In genomic region chr11:134223066-134223465, GRCh38 we compare ENCODE assay signal across 8 cellular contexts. TPM values are rescaled to one million over a fixed set of nuclear protein-coding genes. Genes with fewer than 3 reads are reported as not detected.
DNase-seq lines count a peak whose midpoint lies in the region; TF ChIP-seq lines count a peak whose summit lies in the region.

No MANE protein-coding gene starts in this region.

- H3K27me3 ChIP-seq in DOHH2 (ENCODE audit: control insufficient read depth, low read length), result peaks cover 32% of the 10 kb centered on the region
- H3K27me3 ChIP-seq in dorsolateral prefrontal cortex, result no peaks in the 10 kb centered on the region
- H3K27me3 ChIP-seq in osteoblast (ENCODE audit: insufficient read depth, low read length), result no peaks in the 10 kb centered on the region

- peak overlapping the region; percentile 89 for H3K4me2 ChIP-seq in DOHH2 (ENCODE audit: low read length)
- peak overlapping the region; percentile 99 for H3K4me2 ChIP-seq in osteoblast (ENCODE audit: insufficient read depth, low read length)

- TF ChIP-seq CTCF in DOHH2 (IDR thresholded peaks at IDR 0.05; ENCODE audit: low read depth, low read length, poor library complexity, severe bottlenecking) (no peak), dorsolateral prefrontal cortex (IDR thresholded peaks at IDR 0.05 in 54 of 56, conservative IDR thresholded peaks at IDR 0.05 in 2 of 56; ENCODE audit: low read depth in 1 of 56, partially characterized antibody in 56 of 56) (no peak), osteoblast (IDR thresholded peaks at IDR 0.05; ENCODE audit: extremely low read depth, low read depth, low read length) (no peak)

- H4K20me1 ChIP-seq in DOHH2 (ENCODE audit: control insufficient read depth, insufficient read depth, low read depth, low read length), result peaks cover 57% of the 10 kb centered on the region
- H4K20me1 ChIP-seq in osteoblast (ENCODE audit: insufficient read depth, low read length), result peaks cover 27% of the 10 kb centered on the region

- H2AFZ ChIP-seq in osteoblast (ENCODE audit: low read length), result peak overlapping the region; percentile 63

- no peaks in the 10 kb centered on the region for H3K9me2 ChIP-seq in DOHH2 (replicated peaks; ENCODE audit: control insufficient read depth, low read length)

- H3K4me1 ChIP-seq in DOHH2 (ENCODE audit: control insufficient read depth, low read length) (peaks cover 37% of the 10 kb centered on the region), osteoblast (ENCODE audit: insufficient read depth, low read length) (peaks cover 20% of the 10 kb centered on the region)

- H3K27ac ChIP-seq in DOHH2 (ENCODE audit: low read depth, low read length) (peak overlapping the region; percentile 78; the same call in 1 of the 2 replicates), dorsolateral prefrontal cortex (peak overlapping the region in 3 of 59 donors; percentile 92 to 98 (median 95)), osteoblast (ENCODE audit: low read depth, low read length) (peak overlapping the region; percentile 94)

- H3F3A ChIP-seq in DOHH2 (ENCODE audit: control insufficient read depth, insufficient read depth), result peaks cover 3% of the 10 kb centered on the region; the same call in 1 of the 2 replicates

- H3K36me3 ChIP-seq in DOHH2 (ENCODE audit: control insufficient read depth, low read length) (peaks cover 51% of the 10 kb centered on the region), osteoblast (ENCODE audit: insufficient read depth, low read length) (peaks cover 10% of the 10 kb centered on the region)

- peak overlapping the region; percentile 90 for H3K4me3 ChIP-seq in DOHH2 (ENCODE audit: low read length)
- H3K4me3 ChIP-seq in dorsolateral prefrontal cortex, result peak overlapping the region; percentile 61 to 98 (median 88)
- peak overlapping the region; percentile 97 for H3K4me3 ChIP-seq in osteoblast (ENCODE audit: insufficient read depth, low read length)

- no peaks in the 10 kb centered on the region for H3K9me3 ChIP-seq in DOHH2 (ENCODE audit: control insufficient read depth, insufficient read depth, low read length)
- H3K9me3 ChIP-seq in osteoblast (ENCODE audit: low read depth, low read length), result no peaks in the 10 kb centered on the region

- H3K79me2 ChIP-seq in DOHH2 (ENCODE audit: control insufficient read depth, low read length) (peaks cover 52% of the 10 kb centered on the region), osteoblast (ENCODE audit: insufficient read depth, low read length) (peaks cover 74% of the 10 kb centered on the region)

- DNase-seq in NCI-H1105 treated with DMSO at 0.1 percent for 48 hours (lab: John Stamatoyannopoulos, UW) (peak; percentile 26), dorsolateral prefrontal cortex (no peak), osteoblast (ENCODE audit: insufficient read length, low spot score, missing footprints) (no peak), AG08396 (ENCODE audit: low spot score) (no peak), HCEC 1CT (no peak), NCI-H1048 (lab: John Stamatoyannopoulos, UW) (no peak), T-helper 9 cell (no peak)

- intact Hi-C loops in dorsolateral prefrontal cortex (cut with DNase I), result loop anchor here (10.0 kb wide), 2 partner anchors 178 to 288 kb away; no protein-coding TSS in a partner anchor

RNA-seq across cellular contexts. Expression of gene NCAPD3, which starts 0.7 kb away (rescaled TPM):
- total RNA-seq in dorsolateral prefrontal cortex (10 to 100 TPM; 13.4 to 32.0 (median 21.2) TPM), osteoblast (9.4 and 12.7 TPM in 2 replicates)

RNA-seq across cellular contexts. Expression of gene VPS26B, which starts 1.4 kb away (rescaled TPM):
- total RNA-seq in dorsolateral prefrontal cortex (100 to 1,000 TPM in 20 of 120 experiments, 10 to 100 TPM in 100; 65.2 to 113 (median 90.6) TPM), osteoblast (51.3 and 54.3 TPM in 2 replicates)

RNA-seq across cellular contexts. Expression of gene THYN1, which starts 30.1 kb away (rescaled TPM):
- total RNA-seq in dorsolateral prefrontal cortex, result 100 to 1,000 TPM in 3 of 120 experiments, 10 to 100 TPM in 117; 37.8 to 102 (median 75.3) TPM
- total RNA-seq in osteoblast, result 36.2 and 42.0 TPM in 2 replicates

RNA-seq across cellular contexts. Expression of gene ACAD8, which starts 30.3 kb away (rescaled TPM):
- total RNA-seq in dorsolateral prefrontal cortex, result 10 to 100 TPM; 30.4 to 56.7 (median 43.4) TPM
- total RNA-seq in osteoblast, result 17.7 and 21.5 TPM in 2 replicates

RNA-seq across cellular contexts. Expression of gene GLB1L3, which starts 53.1 kb away (rescaled TPM):
- total RNA-seq in dorsolateral prefrontal cortex (10 to 100 TPM in 99 of 120 experiments, 1 to 10 TPM in 21; 5.3 to 26.4 (median 14.1) TPM), osteoblast (not detected in 2 replicates)
